Comparison of ENCODE assay signal across 1 cellular context in genomic region chr5:32642276-32643002, GRCh38.
TF ChIP-seq lines count a peak whose summit lies in the region.

No MANE protein-coding gene starts in this region.

TF ChIP-seq in K562, 482 proteins besides CTCF, POLR2A, EP300 and RAD21 (continued from another document):
- TF ChIP-seq ZNF695 (CRISPR knock-in tag; IDR thresholded peaks at IDR 0.05) (no peak), ETV5 (CRISPR knock-in tag; IDR thresholded peaks at IDR 0.05; ENCODE audit: low read depth) (no peak)
